15 cellular contexts compared by ENCODE assay signal in genomic region chr18:62258606-62259005, GRCh38.
DNase-seq lines count a peak whose midpoint lies in the region; ATAC-seq and TF ChIP-seq lines count a peak whose summit lies in the region.
"Had no signal": no experiment of that assay in that cellular context is flagged by ENCODE, and none has a peak within 500 bp of the region (broad histone marks: within the 10 kb centered on the region; RNA-seq: fewer than 3 reads in every experiment).

No MANE protein-coding gene starts in this region.

- H3K4me1 Mint-ChIP-seq in activated B cell treated with CpG ODN at 0.5 μM for 24 hours: peaks cover 12% of the 10 kb centered on the region
- H3K4me1 Mint-ChIP-seq: CD8-positive, alpha-beta memory T cell; stimulated activated naive CD8-positive, alpha-beta T cell treated with anti-CD3 and anti-CD28 coated beads, Interleukin-15, amount 100 ng/mL, for 72 hours had no signal

- H3K27me3 Mint-ChIP-seq in activated B cell treated with CpG ODN at 0.5 μM for 24 hours: no peaks in the 10 kb centered on the region
- H3K27me3 Mint-ChIP-seq: CD8-positive, alpha-beta memory T cell; memory B cell; stimulated activated naive CD8-positive, alpha-beta T cell treated with anti-CD3 and anti-CD28 coated beads, Interleukin-15, amount 100 ng/mL, for 72 hours had no signal

- no peak overlapping the region for H3K4me3 Mint-ChIP-seq in activated B cell treated with CpG ODN at 0.5 μM for 24 hours
- H3K4me3 Mint-ChIP-seq: CD8-positive, alpha-beta memory T cell; memory B cell; stimulated activated naive CD8-positive, alpha-beta T cell treated with anti-CD3 and anti-CD28 coated beads, Interleukin-15, amount 100 ng/mL, for 72 hours had no signal

- H3K36me3 Mint-ChIP-seq in activated B cell treated with CpG ODN at 0.5 μM for 24 hours (ENCODE audit: low read depth): peaks cover 64% of the 10 kb centered on the region

- intact Hi-C loops in activated B cell treated with CpG ODN at 0.5 μM for 24 hours (cut with micrococcal nuclease): no loop called here

- no peak for TF ChIP-seq CTCF in activated B cell treated with CpG ODN at 0.5 μM for 24 hours (IDR thresholded peaks at IDR 0.05)

- no peaks in the 10 kb centered on the region for H3K9me3 Mint-ChIP-seq in activated B cell treated with CpG ODN at 0.5 μM for 24 hours
- H3K9me3 Mint-ChIP-seq: activated T-helper 2 cell treated with anti-CD3 and anti-CD28 coated beads, Interferon-gamma antibody, Interleukin-2, Interleukin-4, amounts not matched to agents 10 μg/mL and 5 μg/mL and 100 μg/mL, durations not matched to agents 14 hours and 24 hours and 36 hours; CD8-positive, alpha-beta memory T cell; memory B cell; stimulated activated naive CD8-positive, alpha-beta T cell treated with anti-CD3 and anti-CD28 coated beads, Interleukin-15, amount 100 ng/mL, for 72 hours had no signal

- ATAC-seq in HG03378 (IDR thresholded peaks at IDR 0.05; ENCODE audit: unreplicated experiment) (peak; percentile 66), activated B cell treated with CpG ODN at 0.5 μM for 24 hours (ENCODE audit: low read depth) (no peak)
- ATAC-seq in activated CD4-positive, CD25-positive, alpha-beta regulatory T cell treated with anti-CD3 and anti-CD28 coated beads, Interleukin-2, amount 50 U/mL, for 24 hours: no peak
- ATAC-seq: stimulated activated naive CD8-positive, alpha-beta T cell treated with anti-CD3 and anti-CD28 coated beads, Interleukin-15, amount 100 ng/mL, for 72 hours had no signal

- DNase-seq in SIG-M5 treated with dmso at 0.1 percent for 504 hours (lab: John Stamatoyannopoulos, UW; ENCODE audit: unreplicated experiment) (peak; percentile 11), SIG-M5 (lab: John Stamatoyannopoulos, UW) (no peak), activated B cell treated with CpG ODN at 0.5 μM for 24 hours (no peak), mucosa of gallbladder (ENCODE audit: low spot score) (no peak), HK-2 (ENCODE audit: unreplicated experiment) (no peak), T1000 (lab: John Stamatoyannopoulos, UW) (no peak)
- DNase-seq: activated CD4-positive, alpha-beta T cell treated with anti-CD3 and anti-CD28 coated beads, Interleukin-2, amount 50 U/mL, for 4 hours; CD8-positive, alpha-beta memory T cell; esophagus squamous epithelium; NCI-H1105 treated with DMSO at 0.1 percent for 48 hours; stimulated activated naive CD8-positive, alpha-beta T cell treated with anti-CD3 and anti-CD28 coated beads, Interleukin-15, amount 100 ng/mL, for 72 hours had no signal

- peak overlapping the region; percentile 20 for H3K27ac Mint-ChIP-seq in activated B cell treated with CpG ODN at 0.5 μM for 24 hours
- H3K27ac Mint-ChIP-seq: activated T-helper 2 cell treated with anti-CD3 and anti-CD28 coated beads, Interferon-gamma antibody, Interleukin-2, Interleukin-4, amounts not matched to agents 10 μg/mL and 5 μg/mL and 100 μg/mL, durations not matched to agents 14 hours and 24 hours and 36 hours; memory B cell had no signal

- POLR2A ChIA-PET in activated B cell treated with CpG ODN at 0.5 μM for 24 hours (lab: Charles Lee): no interaction called here

- CTCF ChIA-PET in activated B cell treated with CpG ODN at 0.5 μM for 24 hours (lab: Charles Lee): interaction anchor here (5.0 kb wide), 1 partner anchor 9 kb away, joined by 16 read pairs; no protein-coding TSS in a partner anchor
